8 cellular contexts compared by ENCODE assay signal in genomic region chr5:93607367-93608258, GRCh38. TPM values are rescaled to one million over a fixed set of nuclear protein-coding genes. Genes with fewer than 3 reads are reported as not detected.
DNase-seq lines count a peak whose midpoint lies in the region; ATAC-seq, FAIRE-seq and TF ChIP-seq lines count a peak whose summit lies in the region.

No MANE protein-coding gene starts in this region.

- H3K27ac ChIP-seq in GM12878 (ENCODE audit: control insufficient read depth, insufficient read depth) = no peak overlapping the region
- H3K27ac ChIP-seq in kidney (ENCODE audit: low read depth in 2 of 2, low read length in 2 of 2) = no peak overlapping the region
- H3K27ac ChIP-seq in upper lobe of right lung = no peak overlapping the region

- H3K79me2 ChIP-seq in GM12878 (ENCODE audit: control insufficient read depth, insufficient read depth, low read length) = no peaks in the 10 kb centered on the region

- no peaks in the 10 kb centered on the region for H4K20me1 ChIP-seq in GM12878 (ENCODE audit: control insufficient read depth, insufficient read depth)

- CTCF ChIA-PET in BJ (lab: Yijun Ruan, JAX) (interaction anchor here (0.6 to 3.3 kb wide), 21 partner anchors 10 to 1130 kb away, joined by 3 to 20 read pairs (median 3); no protein-coding TSS in a partner anchor), GM12878 (lab: Yijun Ruan, JAX) (interaction anchor here (0.6 to 3.6 kb wide), 21 partner anchors 9 to 1130 kb away, joined by 3 to 95 read pairs (median 4); partner anchors contain the start of genes NR2F1 and NR2F1-AS1)

- H3K4me3 ChIP-seq in BJ (ENCODE audit: low read depth, low read length) = no peak overlapping the region
- no peak overlapping the region for H3K4me3 ChIP-seq in GM12878
- H3K4me3 ChIP-seq in kidney (ENCODE audit: low read length in 2 of 2) = peak overlapping the region; percentile 11 to 13
- H3K4me3 ChIP-seq in upper lobe of right lung = no peak overlapping the region

- SMC1A ChIA-PET in GM12878 (lab: Charles Lee; ENCODE audit: uncharacterized antibody, unreplicated experiment) = interaction anchor here (0.6 to 3.3 kb wide), 17 partner anchors 12 to 336 kb away, joined by 3 to 55 read pairs (median 4); partner anchors contain the start of gene NR2F1

- peak; percentile 83 for TF ChIP-seq RAD21 in GM12878 (IDR thresholded peaks at IDR 0.05; ENCODE audit: insufficient read depth, low read depth, low read length)

- WGBS in GM12878 (ENCODE audit: insufficient coverage, insufficient replicate concordance, low lambda C conversion rate, missing lambda C conversion rate) = 25% methylated on average over 19 of the region's 19 CpGs

- TF ChIP-seq CTCF in BJ (IDR thresholded peaks at IDR 0.05; ENCODE audit: insufficient read depth, low read depth, low read length) = peak; percentile 69
- peak; percentile 38 for TF ChIP-seq CTCF in GM13976 (IDR thresholded peaks at IDR 0.05; ENCODE audit: borderline replicate concordance, control extremely low read depth, extremely low read depth, insufficient read depth, missing control alignments)
- TF ChIP-seq CTCF in GM12878 (IDR thresholded peaks at IDR 0.05 in 2 of 3, conservative IDR thresholded peaks at IDR 0.05 in 1 of 3; ENCODE audit: control insufficient read depth in 2 of 3, extremely low read depth in 1 of 3, insufficient read depth in 1 of 3, low read depth in 3 of 3, low read length in 3 of 3) = peak; percentile 54 to 70 (median 69)
- TF ChIP-seq CTCF in kidney (IDR thresholded peaks at IDR 0.05; ENCODE audit: borderline replicate concordance, extremely low read depth, insufficient read depth) = peak; percentile 46
- TF ChIP-seq CTCF in upper lobe of right lung (IDR thresholded peaks at IDR 0.05) = peak; percentile 49

- peak; percentile 74 for FAIRE-seq in GM12878 (lab: Jason Lieb, UNC)
- no peak for FAIRE-seq in kidney (lab: Jason Lieb, UNC)

- in situ Hi-C loops in GM13976 (cut with MboI; ENCODE audit: low sequenced_read_pairs, unreplicated experiment) (no loop called here), GM12878 (cut with MboI) (no loop called here)

- ATAC-seq in HG02798 (IDR thresholded peaks at IDR 0.05; ENCODE audit: poor library complexity, unreplicated experiment) = peak; percentile 90
- peak; percentile 93 for ATAC-seq in GM12878
- ATAC-seq in upper lobe of right lung = peak; percentile 68

- DNase-seq in BJ (ENCODE audit: low read depth) (no peak), GM13976 (ENCODE audit: low spot score) (peak; percentile 47), NCI-H345 (lab: John Stamatoyannopoulos, UW) (peak; percentile 23), GM12878 (ENCODE audit: low read depth, low spot score) (no peak), kidney (no peak), upper lobe of right lung (no peak), mucosa of gallbladder (ENCODE audit: low spot score) (no peak)

- H3K27me3 ChIP-seq in BJ (ENCODE audit: control insufficient read depth, insufficient read depth, low read length) = peaks cover 28% of the 10 kb centered on the region
- H3K27me3 ChIP-seq in GM12878 (replicated peaks in 1 of 2; ENCODE audit: control insufficient read depth in 2 of 2, insufficient read depth in 2 of 2, low read length in 1 of 2) = peaks cover 3 to 39% of the 10 kb centered on the region in 2 experiments
- peaks cover 90% of the 10 kb centered on the region for H3K27me3 ChIP-seq in upper lobe of right lung

- H3K4me2 ChIP-seq in GM12878 (ENCODE audit: control insufficient read depth, insufficient read depth) = peak overlapping the region; percentile 6; the same call in 1 of the 2 replicates

- no TSS peak for BruUV-seq in GM12878 (replicated peaks; lab: Mats Ljungman, UMichigan)

- no peak for TF ChIP-seq EP300 in GM12878 (IDR thresholded peaks at IDR 0.05; ENCODE audit: borderline replicate concordance in 1 of 2, control insufficient read depth in 1 of 2, low read depth in 2 of 2, low read length in 2 of 2)

- H3K4me1 ChIP-seq in GM12878 (ENCODE audit: control insufficient read depth, insufficient read depth, low read length) = 0 out of 2 replicates have a peak, but pooled peaks cover 3% of the 10 kb centered on the region
- H3K4me1 ChIP-seq in kidney (ENCODE audit: control insufficient read depth in 1 of 2, insufficient read depth in 1 of 2, low read depth in 1 of 2, low read length in 2 of 2) = peaks cover under 1 to 5% of the 10 kb centered on the region in 2 donors
- no peaks in the 10 kb centered on the region for H3K4me1 ChIP-seq in upper lobe of right lung

- no peaks in the 10 kb centered on the region for H3K9me3 ChIP-seq in GM12878 (replicated peaks; ENCODE audit: control insufficient read depth, insufficient read depth, low read length)
- H3K9me3 ChIP-seq in kidney (ENCODE audit: control insufficient read depth in 1 of 2, low read length in 2 of 2) = no peaks in the 10 kb centered on the region
- no peaks in the 10 kb centered on the region for H3K9me3 ChIP-seq in upper lobe of right lung

- H3K36me3 ChIP-seq in BJ (ENCODE audit: control insufficient read depth, insufficient read depth, low read length) (no peaks in the 10 kb centered on the region), GM12878 (ENCODE audit: control insufficient read depth in 2 of 2, insufficient read depth in 2 of 2, low read length in 1 of 2) (no peaks in the 10 kb centered on the region), kidney (ENCODE audit: control insufficient read depth in 1 of 2, insufficient read depth in 2 of 2, low read length in 2 of 2) (no peaks in the 10 kb centered on the region), upper lobe of right lung (no peaks in the 10 kb centered on the region)

- intact Hi-C loops in GM12878 (cut with micrococcal nuclease; ENCODE audit: unreplicated experiment) (loop anchor here (1.0 to 5.0 kb wide), 2 partner anchors 194 to 305 kb away; no protein-coding TSS in a partner anchor), kidney (cut with DNase I) (loop anchor here (10.0 kb wide), 1 partner anchor 197 kb away; no protein-coding TSS in a partner anchor), upper lobe of right lung (cut with DNase I) (no loop called here)

- POLR2A ChIA-PET in BJ (lab: Charles Lee) = interaction anchor here (0.6 kb wide), 1 partner anchor 10 kb away, joined by 3 read pairs; no protein-coding TSS in a partner anchor
- POLR2A ChIA-PET in GM12878 (lab: Charles Lee) = no interaction called here

- no peak for TF ChIP-seq POLR2A in GM12878 (IDR thresholded peaks at IDR 0.05; ENCODE audit: low read depth, low read length)

- RAD21 ChIA-PET in GM12878 (lab: Charles Lee; ENCODE audit: unreplicated experiment) = interaction anchor here (0.8 to 3.1 kb wide), 6 partner anchors 9 to 198 kb away, joined by 3 to 41 read pairs (median 5); no protein-coding TSS in a partner anchor

- no peak overlapping the region for H2AFZ ChIP-seq in GM12878 (ENCODE audit: control insufficient read depth, low read depth, low read length)

- H3K9ac ChIP-seq in GM12878 (ENCODE audit: control insufficient read depth, insufficient read depth, low read length) (no peak overlapping the region), kidney (ENCODE audit: low read length in 2 of 2) (no peak overlapping the region)

RNA-seq across cellular contexts. Expression of gene NR2F1, which starts 24.6 kb away (rescaled TPM):
- polyA plus RNA-seq in BJ (2011; rRNA removed) (24.6 and 39.4 TPM in 2 replicates), GM12878 (2011; rRNA removed) (0.06 TPM in 1 of 2 replicates, not detected in the other), GM12878 (2014; fragmentation: Illumina TruSeq; extraction: Trizol) (not detected in 2 replicates), GM12878 (2014; fragmentation: Nextera tagmentation; extraction: Ambion mirVana) (under 1 TPM in 1 of 2 experiments, not detected in 1; 0.04 TPM), GM12878 (2014; rRNA removed) (not detected in 2 replicates), GM12878 (2016; fragmentation: Nextera tagmentation; extraction: Ambion mirVana) (not detected), kidney (ENCODE audit: insufficient read depth, low read depth, low replicate concordance) (22.8 TPM)
- polyA minus RNA-seq in BJ (2011; rRNA and poly(A)+ RNA removed) = 33.9 and 37.2 TPM in 2 replicates
- total RNA-seq in GM12878 (2013; cell fraction: nucleolus; rRNA removed) = not detected in 2 replicates
- total RNA-seq in GM12878 (2014; rRNA removed) (0.22 and 0.79 TPM in 2 replicates), GM12878 (2014; rRNA removed; fragmentation: Illumina TruSeq; extraction: Trizol) (not detected in 2 replicates), GM12878 (2021) (0.32 and 0.36 TPM in 2 replicates), kidney (49.5 TPM), upper lobe of right lung (83.2 TPM), mucosa of gallbladder (162 TPM)
- polyA plus RNA-seq in GM12878 (2011; ENCODE audit: low read depth) = not detected
- polyA plus RNA-seq in GM12878 (2011; cell fraction: cytosol; rRNA removed) = 0.09 and 0.10 TPM in 2 replicates
- polyA plus RNA-seq in GM12878 (2011; cell fraction: nucleus; rRNA removed) = 0.25 and 0.28 TPM in 2 replicates
- polyA plus RNA-seq in GM12878 (2012) = not detected in 2 replicates
- 0.10 TPM in 1 of 2 replicates, not detected in the other for polyA minus RNA-seq in GM12878 (2011; rRNA and poly(A)+ RNA removed)
- 0.94 and 1.1 TPM in 2 replicates for polyA minus RNA-seq in GM12878 (2011; cell fraction: cytosol; rRNA and poly(A)+ RNA removed)
- polyA minus RNA-seq in GM12878 (2011; cell fraction: nucleus; rRNA and poly(A)+ RNA removed) = 0.38 TPM in 1 of 2 replicates, not detected in the other

RNA-seq across cellular contexts. Expression of gene NR2F1-AS1, which starts 26.6 kb away (rescaled TPM):
- 13.7 and 27.3 TPM in 2 replicates for polyA plus RNA-seq in BJ (2011; rRNA removed)
- polyA minus RNA-seq in BJ (2011; rRNA and poly(A)+ RNA removed) = 11.6 and 12.3 TPM in 2 replicates
- total RNA-seq in GM12878 (2013; cell fraction: nucleolus; rRNA removed) = 9.3 and 9.9 TPM in 2 replicates
- total RNA-seq in GM12878 (2014; rRNA removed) = 0.38 and 0.85 TPM in 2 replicates
- total RNA-seq in GM12878 (2014; rRNA removed; fragmentation: Illumina TruSeq; extraction: Trizol) = 0.18 and 0.27 TPM in 2 replicates
- total RNA-seq in GM12878 (2021) = 0.19 and 0.62 TPM in 2 replicates
- polyA plus RNA-seq in GM12878 (2011; ENCODE audit: low read depth) = not detected
- 0.23 and 0.30 TPM in 2 replicates for polyA plus RNA-seq in GM12878 (2011; rRNA removed)
- polyA plus RNA-seq in GM12878 (2011; cell fraction: cytosol; rRNA removed) = 0.10 TPM in 1 of 2 replicates, not detected in the other
- polyA plus RNA-seq in GM12878 (2011; cell fraction: nucleus; rRNA removed) = 0.19 TPM in 1 of 2 replicates, not detected in the other
- polyA plus RNA-seq in GM12878 (2012) = 0.27 TPM in 1 of 2 replicates, not detected in the other
- 0.18 TPM in 1 of 2 replicates, not detected in the other for polyA plus RNA-seq in GM12878 (2014; fragmentation: Illumina TruSeq; extraction: Trizol)
- under 1 TPM; 0.26 to 0.31 TPM for polyA plus RNA-seq in GM12878 (2014; fragmentation: Nextera tagmentation; extraction: Ambion mirVana)
- 0.11 and 0.27 TPM in 2 replicates for polyA plus RNA-seq in GM12878 (2014; rRNA removed)
- polyA plus RNA-seq in GM12878 (2016; fragmentation: Nextera tagmentation; extraction: Ambion mirVana) = under 1 TPM; 0.11 to 0.50 TPM
- 0.07 and 0.21 TPM in 2 replicates for polyA minus RNA-seq in GM12878 (2011; rRNA and poly(A)+ RNA removed)
- polyA minus RNA-seq in GM12878 (2011; cell fraction: cytosol; rRNA and poly(A)+ RNA removed) = not detected in 2 replicates
- 0.38 TPM in 1 of 2 replicates, not detected in the other for polyA minus RNA-seq in GM12878 (2011; cell fraction: nucleus; rRNA and poly(A)+ RNA removed)
- total RNA-seq in kidney = 13.0 TPM
- 16.0 TPM for polyA plus RNA-seq in kidney (ENCODE audit: insufficient read depth, low read depth, low replicate concordance)
- total RNA-seq in upper lobe of right lung = 16.2 TPM
- 29.5 TPM for total RNA-seq in mucosa of gallbladder

Comparison
In these comparisons a context has a peak if more than half of its experiments do, and no peak if none do; other contexts are left out.
1. DNase-seq: peak in GM13976 (single experiment) and NCI-H345 (single experiment); none in BJ (single experiment), GM12878 (single experiment), kidney (single experiment), upper lobe of right lung (single experiment) and mucosa of gallbladder (single experiment).
2. H3K4me3 ChIP-seq: peak in kidney (2 of 2); none in BJ (single experiment), GM12878 (single experiment) and upper lobe of right lung (single experiment).
3. RNA of gene NR2F1, which starts 24.6 kb away (total RNA-seq): 162 TPM in mucosa of gallbladder (single experiment), 83.2 TPM in upper lobe of right lung (single experiment) and 49.5 TPM in kidney (single experiment); 0.22 to 0.79 TPM in GM12878; every median in the first group is over 10 times any median in the second.
4. Peak in every context shown above with its lines, with median percentiles within 50 percentile points of each other: CTCF ChIP-seq and ATAC-seq.